In the genomic region with DNA sequence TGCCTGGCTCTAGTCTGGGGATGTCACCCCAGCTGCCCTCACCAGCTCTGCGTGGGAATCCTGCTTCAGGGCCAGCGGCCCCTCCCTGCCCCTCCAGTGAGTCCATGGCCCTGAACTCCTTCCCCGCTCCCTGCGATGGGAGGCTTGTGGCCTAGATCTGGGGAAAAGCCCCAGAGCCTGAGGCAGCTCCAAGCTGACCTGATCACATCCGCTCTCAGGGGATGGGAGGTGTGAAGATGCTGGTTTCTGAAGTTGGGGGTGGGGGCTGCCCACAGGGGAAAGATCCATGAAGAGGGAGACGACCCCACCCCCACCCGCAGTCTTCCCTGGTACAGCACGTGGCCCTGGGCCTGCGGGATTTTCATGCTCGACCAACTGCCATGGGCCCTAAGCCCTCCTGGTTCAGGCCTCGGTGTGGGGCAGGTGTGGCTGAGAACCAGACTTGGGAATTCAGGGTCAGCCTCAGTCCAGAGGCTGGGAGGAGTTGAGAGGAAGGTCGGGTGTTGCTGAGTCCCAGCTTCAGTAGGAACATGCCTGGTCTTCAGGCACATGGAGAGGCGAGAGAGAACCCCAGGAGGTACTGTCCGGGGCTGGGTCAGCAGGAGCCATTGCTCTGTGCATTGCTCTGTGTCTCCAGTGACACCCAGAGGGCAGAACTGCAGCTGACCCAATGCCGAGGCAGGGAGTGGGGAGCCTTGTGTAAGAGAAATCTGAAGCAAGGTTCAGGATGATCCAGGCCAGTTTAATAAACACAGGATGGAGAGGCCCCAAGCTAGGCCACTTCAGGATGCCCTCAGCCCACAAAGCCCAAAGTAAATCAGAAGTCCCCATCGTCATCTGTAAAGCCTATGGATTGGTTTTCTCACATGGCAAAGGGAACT, we compare ENCODE assay signal across 11 cellular contexts.
A peak's percentile ranks its signal among the peaks of the same experiment; 100 is the strongest.
DNase-seq lines count a peak whose midpoint lies in the region; ATAC-seq, FAIRE-seq and TF ChIP-seq lines count a peak whose summit lies in the region.
"Had no signal": no experiment of that assay in that cellular context is flagged by ENCODE, and none has a peak within 500 bp of the region (broad histone marks: within the 10 kb centered on the region; RNA-seq: fewer than 3 reads in every experiment).

No MANE protein-coding gene starts in this region.

- FAIRE-seq in HTR-8/SVneo (lab: Jason Lieb, UNC) = no peak

- DNase-seq in AG10803 (ENCODE audit: low read depth) = peak; percentile 48
- no peak for DNase-seq in HFF-Myc (ENCODE audit: extremely low read depth, low read depth)
- peak; percentile 56 for DNase-seq in choroid plexus epithelial cell (ENCODE audit: low read depth)
- peak; percentile 73 for DNase-seq in mesenteric fat pad (ENCODE audit: low spot score)
- DNase-seq in HTR-8/SVneo (ENCODE audit: insufficient read length, low spot score) = no peak
- no peak for DNase-seq in HEK293T (ENCODE audit: extremely low spot score)
- DNase-seq in putamen (ENCODE audit: low spot score) = no peak
- DNase-seq: activated T-cell treated with anti-CD3 and anti-CD28 coated beads, Interleukin-2, amount 50 U/mL, for 24 hours; SIG-M5; stimulated activated CD4-positive, alpha-beta T cell treated with anti-CD3 and anti-CD28 coated beads, Interleukin-4, amount 100 ng/mL, for 1 hour had no signal

- POLR2A ChIA-PET in HEK293T (lab: Yijun Ruan, JAX) = no interaction called here

- CTCF ChIA-PET in HEK293T (lab: Yijun Ruan, JAX) = no interaction called here

- H3K4me3 ChIP-seq in AG10803 (ENCODE audit: low read length) = no peak overlapping the region
- H3K4me3 ChIP-seq in HFF-Myc (replicated peaks; ENCODE audit: low read depth, low read length) = no peak overlapping the region
- H3K4me3 ChIP-seq in choroid plexus epithelial cell (ENCODE audit: low read depth, low read length) = no peak overlapping the region

- no peak for ATAC-seq in GM19035 (IDR thresholded peaks at IDR 0.05; ENCODE audit: unreplicated experiment)

- TF ChIP-seq CTCF in AG10803 (conservative IDR thresholded peaks at IDR 0.05; ENCODE audit: low read length) (peak; percentile 38), HFF-Myc (IDR thresholded peaks at IDR 0.05; ENCODE audit: low read depth, low read length, missing control alignments) (peak; percentile 19), choroid plexus epithelial cell (conservative IDR thresholded peaks at IDR 0.05; ENCODE audit: low read depth, low read length) (peak; percentile 48)

TF ChIP-seq in HEK293T, 16 proteins besides CTCF, POLR2A, EP300 and RAD21:
- no peak for TF ChIP-seq PKNOX1 (IDR thresholded peaks at IDR 0.05)
- no peak for TF ChIP-seq NFRKB (IDR thresholded peaks at IDR 0.05)
- no peak for TF ChIP-seq TARDBP (IDR thresholded peaks at IDR 0.05)
- no peak for TF ChIP-seq ARNT (IDR thresholded peaks at IDR 0.05)
- TF ChIP-seq HDGF (IDR thresholded peaks at IDR 0.05; ENCODE audit: borderline replicate concordance) = no peak
- TF ChIP-seq CTBP1 (IDR thresholded peaks at IDR 0.05; ENCODE audit: borderline replicate concordance) = no peak
- TF ChIP-seq FOXA1 (IDR thresholded peaks at IDR 0.05) = no peak
- no peak for TF ChIP-seq FOXK2 (IDR thresholded peaks at IDR 0.05)
- no peak for TF ChIP-seq SP1 (IDR thresholded peaks at IDR 0.05)
- TF ChIP-seq ELF4 (IDR thresholded peaks at IDR 0.05) = no peak
- no peak for TF ChIP-seq L3MBTL2 (conservative IDR thresholded peaks at IDR 0.05)

Comparison
In these comparisons a context has a peak if more than half of its experiments do, and no peak if none do; other contexts are left out.
1. DNase-seq: peak in AG10803 (single experiment), choroid plexus epithelial cell (single experiment) and mesenteric fat pad (single experiment); none in HFF-Myc (single experiment), HTR-8/SVneo (single experiment), HEK293T (single experiment) and putamen (single experiment).
2. Peak in every context shown above with its lines, with median percentiles within 50 percentile points of each other: CTCF ChIP-seq.